Comparison of ENCODE assay signal across 24 cellular contexts in genomic region chr6:28107506-28107905, GRCh38.
"Had no signal": no experiment of that assay in that cellular context is flagged by ENCODE, and none has a peak within 500 bp of the region (broad histone marks: within the 10 kb centered on the region; RNA-seq: fewer than 3 reads in every experiment).

No MANE protein-coding gene starts in this region.

- H3K36me3 ChIP-seq: esophagus muscularis mucosa, thyroid gland, upper lobe of right lung had no signal

- DNase-seq: activated CD4-positive, alpha-beta T cell treated with anti-CD3 and anti-CD28 coated beads for 4 hours; activated CD4-positive, alpha-beta T cell treated with anti-CD3 and anti-CD28 coated beads, Interleukin-2, amount 50 U/mL, for 4 hours; activated CD4-positive, CD25-positive, alpha-beta regulatory T cell; activated naive CD4-positive, alpha-beta T cell; activated T-cell treated with anti-CD3 and anti-CD28 coated beads for 4 hours; activated T-cell treated with anti-CD3 and anti-CD28 coated beads, Interleukin-2, amount 50 U/mL, for 72 hours; body of pancreas; cerebellar nuclear complex; cortex of kidney; foreskin keratinocyte; mesenchymal stem cell; natural killer cell; retina; stimulated activated CD4-positive, alpha-beta T cell treated with anti-CD3 and anti-CD28 coated beads, Interleukin-12 subunit alpha, Interleukin-12 subunit beta, amount 100 ng/mL, for 4 hours; stimulated activated CD4-positive, alpha-beta T cell treated with anti-CD3 and anti-CD28 coated beads, Interleukin-4, amount 100 ng/mL, for 1 hour; stimulated activated naive CD8-positive, alpha-beta T cell treated with anti-CD3 and anti-CD28 coated beads, Interleukin-15, Interleukin-2, amounts not matched to agents 100 U/mL and 50 U/mL, for 24 hours; thyroid gland; upper lobe of right lung had no signal

- FAIRE-seq: keratinocyte had no signal

- H3K27me3 ChIP-seq: body of pancreas, esophagus muscularis mucosa, foreskin keratinocyte, thyroid gland, upper lobe of right lung had no signal

- H3K27ac ChIP-seq: body of pancreas, esophagus muscularis mucosa, foreskin keratinocyte, skin epidermis, thyroid gland, upper lobe of right lung had no signal

- H3K36me3 Mint-ChIP-seq: natural killer cell had no signal

- ATAC-seq: activated naive CD4-positive, alpha-beta T cell treated with anti-CD3 and anti-CD28 coated beads, Interleukin-2, amount 50 U/mL, for 72 hours; activated T-cell treated with anti-CD3 and anti-CD28 coated beads, Interleukin-2, amount 50 U/mL, for 72 hours; body of pancreas; foreskin keratinocyte; natural killer cell; sciatic nerve; stimulated activated naive CD8-positive, alpha-beta T cell treated with anti-CD3 and anti-CD28 coated beads, Interleukin-15, Interleukin-2, amounts not matched to agents 100 U/mL and 50 U/mL, for 24 hours; upper lobe of right lung had no signal

- H3K4me3 Mint-ChIP-seq: activated T-cell treated with anti-CD3 and anti-CD28 coated beads, Interleukin-2, amount 50 U/mL, for 72 hours; natural killer cell had no signal

- H3K4me1 ChIP-seq: foreskin keratinocyte had no signal

- H3K9me3 ChIP-seq: body of pancreas, esophagus muscularis mucosa, thyroid gland, upper lobe of right lung had no signal

- H3K4me3 ChIP-seq: body of pancreas, esophagus muscularis mucosa, skin epidermis, thyroid gland, upper lobe of right lung had no signal

- H3K27ac Mint-ChIP-seq: activated naive CD4-positive, alpha-beta T cell treated with anti-CD3 and anti-CD28 coated beads, Interleukin-2, amount 50 U/mL, for 72 hours; activated T-cell treated with anti-CD3 and anti-CD28 coated beads, Interleukin-2, amount 50 U/mL, for 72 hours; natural killer cell; progenitor cell of endocrine pancreas had no signal

- H3K9me3 Mint-ChIP-seq: natural killer cell had no signal
